ENCODE assay signal across 8 cellular contexts in the genomic region with DNA sequence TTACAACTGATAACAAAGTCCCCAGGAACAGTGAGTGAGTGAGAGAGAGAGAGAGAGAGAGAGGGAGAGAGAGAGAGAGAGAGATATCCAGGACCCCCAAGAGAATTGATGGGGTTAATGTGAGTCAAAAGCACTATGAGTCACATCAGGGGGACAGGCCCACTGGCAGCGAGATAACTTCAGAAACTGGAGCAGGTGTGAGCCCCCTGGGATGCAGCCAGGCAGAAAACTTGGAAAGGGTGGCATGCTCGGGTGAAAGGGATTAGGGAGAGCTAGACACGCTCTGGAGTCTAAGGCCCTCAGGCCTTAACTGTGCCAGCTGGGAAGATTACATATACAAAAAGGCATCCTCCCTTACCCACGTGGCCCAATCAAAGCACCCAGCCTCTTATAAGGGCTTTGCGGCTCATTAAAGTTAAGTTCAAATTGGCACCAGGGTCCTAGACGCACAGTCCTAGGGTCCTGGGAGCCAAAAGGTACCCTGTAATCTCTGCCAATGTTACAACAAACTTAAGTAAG. TPM values are rescaled to one million over a fixed set of nuclear protein-coding genes. Genes with fewer than 3 reads are reported as not detected.
DNase-seq lines count a peak whose midpoint lies in the region; ATAC-seq and TF ChIP-seq lines count a peak whose summit lies in the region.

No MANE protein-coding gene starts in this region.

- H3K27ac ChIP-seq in naive thymus-derived CD4-positive, alpha-beta T cell (ENCODE audit: low read depth, low read length): peak overlapping the region; percentile 49

- no peaks in the 10 kb centered on the region for H3K9me3 ChIP-seq in naive thymus-derived CD4-positive, alpha-beta T cell (ENCODE audit: control insufficient read depth in 2 of 3, low read length in 3 of 3)

- CTCF ChIA-PET in activated CD8-positive, alpha-beta memory T cell treated with anti-CD3 and anti-CD28 coated beads, Interleukin-2, amount 10 ng/mL, durations not matched to agents 7 days and 5 days (lab: Charles Lee): interaction anchor here (1.4 to 2.7 kb wide), 4 partner anchors 11 to 165 kb away, joined by 3 to 9 read pairs (median 8); no protein-coding TSS in a partner anchor
- CTCF ChIA-PET in naive thymus-derived CD4-positive, alpha-beta T cell (lab: Charles Lee): no interaction called here

- peak overlapping the region; percentile 87 for H3K27ac Mint-ChIP-seq in activated CD8-positive, alpha-beta memory T cell treated with anti-CD3 and anti-CD28 coated beads, Interleukin-2, amount 10 ng/mL, durations not matched to agents 7 days and 5 days
- H3K27ac Mint-ChIP-seq in naive thymus-derived CD4-positive, alpha-beta T cell: peak overlapping the region; percentile 4 to 90 (median 72)

- DNase-seq in NOMO-1 treated with DMSO at 0.1 percent for 48 hours (lab: John Stamatoyannopoulos, UW; ENCODE audit: unreplicated experiment): peak; percentile 10
- no peak for DNase-seq in NOMO-1 (lab: John Stamatoyannopoulos, UW; ENCODE audit: unreplicated experiment in 2 of 2)
- DNase-seq in LNCaP clone FGC (ENCODE audit: low read depth): peak; percentile 65
- DNase-seq in activated CD8-positive, alpha-beta memory T cell treated with anti-CD3 and anti-CD28 coated beads, Interleukin-2, amount 10 ng/mL, durations not matched to agents 7 days and 5 days: no peak
- DNase-seq in fibroblast of gingiva (ENCODE audit: low read depth): peak; percentile 82
- DNase-seq in naive thymus-derived CD4-positive, alpha-beta T cell: no peak
- no peak for DNase-seq in MV-4-11 (lab: John Stamatoyannopoulos, UW)

- H3K36me3 Mint-ChIP-seq in activated CD8-positive, alpha-beta memory T cell treated with anti-CD3 and anti-CD28 coated beads, Interleukin-2, amount 10 ng/mL, durations not matched to agents 7 days and 5 days: peaks cover 4% of the 10 kb centered on the region
- no peaks in the 10 kb centered on the region for H3K36me3 Mint-ChIP-seq in naive thymus-derived CD4-positive, alpha-beta T cell

- peak; percentile 10 for ATAC-seq in activated CD8-positive, alpha-beta memory T cell treated with anti-CD3 and anti-CD28 coated beads, Interleukin-2, amount 10 ng/mL, durations not matched to agents 7 days and 5 days
- ATAC-seq in naive thymus-derived CD4-positive, alpha-beta T cell: no peak
- ATAC-seq in HG02678 (IDR thresholded peaks at IDR 0.05; ENCODE audit: unreplicated experiment): no peak

- no peaks in the 10 kb centered on the region for H3K27me3 Mint-ChIP-seq in activated CD8-positive, alpha-beta memory T cell treated with anti-CD3 and anti-CD28 coated beads, Interleukin-2, amount 10 ng/mL, durations not matched to agents 7 days and 5 days
- no peaks in the 10 kb centered on the region for H3K27me3 Mint-ChIP-seq in naive thymus-derived CD4-positive, alpha-beta T cell

- H3K36me3 ChIP-seq in naive thymus-derived CD4-positive, alpha-beta T cell (ENCODE audit: control insufficient read depth in 2 of 3, insufficient read depth in 3 of 3, low read length in 3 of 3): no peaks in the 10 kb centered on the region

- H3K4me3 Mint-ChIP-seq in activated CD8-positive, alpha-beta memory T cell treated with anti-CD3 and anti-CD28 coated beads, Interleukin-2, amount 10 ng/mL, durations not matched to agents 7 days and 5 days: peak overlapping the region; percentile 86
- H3K4me3 Mint-ChIP-seq in naive thymus-derived CD4-positive, alpha-beta T cell: peak overlapping the region; percentile 76 to 91 (median 86)

- H3K4me1 Mint-ChIP-seq in activated CD8-positive, alpha-beta memory T cell treated with anti-CD3 and anti-CD28 coated beads, Interleukin-2, amount 10 ng/mL, durations not matched to agents 7 days and 5 days: peaks cover 41% of the 10 kb centered on the region
- peaks cover 13 to 36% (median 18%) of the 10 kb centered on the region in 7 donors for H3K4me1 Mint-ChIP-seq in naive thymus-derived CD4-positive, alpha-beta T cell

- peak overlapping the region; percentile 67 for H3K4me3 ChIP-seq in LNCaP clone FGC (ENCODE audit: low read depth, low read length)
- peak overlapping the region; percentile 75 for H3K4me3 ChIP-seq in naive thymus-derived CD4-positive, alpha-beta T cell (ENCODE audit: low read length)

- POLR2A ChIA-PET in naive thymus-derived CD4-positive, alpha-beta T cell (lab: Charles Lee): interaction anchor here (1.2 to 1.8 kb wide), 2 partner anchors 40 to 160 kb away, joined by 5 read pairs; a partner anchor contains a TSS

- peaks cover 0 to 14% of the 10 kb centered on the region in 2 donors for H3K4me1 ChIP-seq in naive thymus-derived CD4-positive, alpha-beta T cell (ENCODE audit: control insufficient read depth in 2 of 2, insufficient read depth in 2 of 2, low read length in 2 of 2)

- TF ChIP-seq CTCF in LNCaP clone FGC (IDR thresholded peaks at IDR 0.05; ENCODE audit: control insufficient read depth, extremely low read depth, insufficient read depth): no peak

- H3K9me3 Mint-ChIP-seq in activated CD8-positive, alpha-beta memory T cell treated with anti-CD3 and anti-CD28 coated beads, Interleukin-2, amount 10 ng/mL, durations not matched to agents 7 days and 5 days (ENCODE audit: low read depth): no peaks in the 10 kb centered on the region
- peaks cover 0 to 1% (median 0%) of the 10 kb centered on the region in 11 donors for H3K9me3 Mint-ChIP-seq in naive thymus-derived CD4-positive, alpha-beta T cell

- no peaks in the 10 kb centered on the region for H3K27me3 ChIP-seq in naive thymus-derived CD4-positive, alpha-beta T cell (ENCODE audit: control insufficient read depth in 2 of 2, insufficient read depth in 2 of 2, low read length in 2 of 2)

- intact Hi-C loops in naive thymus-derived CD4-positive, alpha-beta T cell (cut with micrococcal nuclease): loop anchor here (1.0 to 5.0 kb wide), 4 partner anchors 9 to 313 kb away; a partner anchor contains a TSS

RNA-seq across cellular contexts. Expression of a gene that starts 0.8 kb away (rescaled TPM):
- 10 to 100 TPM; 37.7 to 49.0 TPM for total RNA-seq in activated CD8-positive, alpha-beta memory T cell treated with anti-CD3 and anti-CD28 coated beads, Interleukin-2, amount 10 ng/mL, durations not matched to agents 7 days and 5 days
- 10 to 100 TPM in 2 of 5 experiments, 1 to 10 TPM in 3; 8.2 to 40.1 (median 9.1) TPM for total RNA-seq in naive thymus-derived CD4-positive, alpha-beta T cell
- polyA plus RNA-seq in naive thymus-derived CD4-positive, alpha-beta T cell: 1 to 10 TPM; 5.9 to 8.6 TPM

RNA-seq across cellular contexts. Expression of a gene that starts 40.7 kb away (rescaled TPM):
- total RNA-seq in activated CD8-positive, alpha-beta memory T cell treated with anti-CD3 and anti-CD28 coated beads, Interleukin-2, amount 10 ng/mL, durations not matched to agents 7 days and 5 days: 100 to 1,000 TPM in 1 of 2 experiments, 10 to 100 TPM in 1; 96.1 to 204 TPM
- 1,000 to 10,000 TPM in 1 of 5 experiments, 100 to 1,000 TPM in 3, 10 to 100 TPM in 1; 68.4 to 1,059 (median 127) TPM for total RNA-seq in naive thymus-derived CD4-positive, alpha-beta T cell
- 10 to 100 TPM; 67.9 to 75.8 TPM for polyA plus RNA-seq in naive thymus-derived CD4-positive, alpha-beta T cell

Comparison
In these comparisons a context has a peak if more than half of its experiments do, and no peak if none do; other contexts are left out.
1. DNase-seq: peak in NOMO-1 treated with DMSO at 0.1 percent for 48 hours (single experiment), LNCaP clone FGC (single experiment) and fibroblast of gingiva (single experiment); none in NOMO-1 (0 of 2), activated CD8-positive, alpha-beta memory T cell treated with anti-CD3 and anti-CD28 coated beads, Interleukin-2, amount 10 ng/mL, durations not matched to agents 7 days and 5 days (single experiment), naive thymus-derived CD4-positive, alpha-beta T cell (0 of 9) and MV-4-11 (single experiment).